ENCODE assay signal across 18 cellular contexts in the genomic region with DNA sequence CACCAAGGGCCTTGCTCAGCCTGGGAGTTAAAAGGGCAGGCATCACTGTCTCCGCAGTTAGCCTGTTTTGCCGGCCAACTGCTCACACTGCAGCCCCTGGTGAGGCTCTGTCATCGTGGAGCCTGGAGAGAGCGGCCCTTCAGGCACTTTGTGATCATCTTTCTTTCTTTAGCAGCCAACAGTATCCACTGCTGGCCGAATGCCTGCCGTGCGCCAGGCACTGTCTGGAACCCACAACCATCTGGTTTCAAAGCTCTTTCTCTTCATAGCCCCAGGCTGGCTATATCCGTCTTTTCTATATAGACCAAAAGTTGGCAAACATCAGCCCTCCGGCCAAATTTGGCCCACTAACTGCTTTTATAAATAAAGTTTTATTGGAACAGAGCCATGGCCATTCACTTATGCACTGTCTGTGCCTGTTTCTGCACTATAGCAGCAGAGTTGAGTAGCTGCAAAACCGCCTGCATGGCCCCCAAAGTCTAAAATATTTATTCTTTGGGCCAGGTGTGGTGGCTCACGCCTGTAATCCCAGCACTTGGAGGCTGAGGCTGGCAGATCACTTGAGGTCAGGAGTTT.
A peak's percentile ranks its signal among the peaks of the same experiment; 100 is the strongest.
DNase-seq lines count a peak whose midpoint lies in the region; TF ChIP-seq lines count a peak whose summit lies in the region.
"Had no signal": no experiment of that assay in that cellular context is flagged by ENCODE, and none has a peak within 500 bp of the region (broad histone marks: within the 10 kb centered on the region; RNA-seq: fewer than 3 reads in every experiment).

No MANE protein-coding gene starts in this region.

- H3K9me3 ChIP-seq in tibial artery, result no peaks in the 10 kb centered on the region
- H3K9me3 ChIP-seq: BLaER1 treated with 17β-estradiol and CSF1 and Interleukin-3, amounts not matched to agents 10 nM and 100 nM; SK-N-SH had no signal

- CTCF ChIA-PET in RWPE1 (lab: Yijun Ruan, JAX), result no interaction called here

- peaks cover 57 to 93% (median 76%) of the 10 kb centered on the region in 3 donors for H3K36me3 ChIP-seq in tibial artery

- no peaks in the 10 kb centered on the region for H3K27me3 ChIP-seq in tibial artery
- H3K27me3 ChIP-seq: BLaER1 treated with 17β-estradiol and CSF1 and Interleukin-3, amounts not matched to agents 10 nM and 100 nM had no signal

- peaks cover 0 to 3% (median under 1%) of the 10 kb centered on the region in 4 donors for H3K4me1 ChIP-seq in tibial artery

- intact Hi-C loops in tibial artery (cut with DNase I; ENCODE audit: low total_unique reads), result no loop called here

- DNase-seq in ELF-1 (ENCODE audit: low read depth, low spot score) (peak; percentile 65), NCI-H446 (lab: John Stamatoyannopoulos, UW) (peak; percentile 91 to 98), superior temporal gyrus (ENCODE audit: extremely low spot score) (peak; percentile 24), tibial artery (no peak), RWPE1 (ENCODE audit: low spot score) (no peak), cerebellar nuclear complex (lab: John Stamatoyannopoulos, UW) (no peak)
- DNase-seq: Calu3; CD8-positive, alpha-beta memory T cell; EL; H7; Kasumi-1; NCI-H187; NCI-H524; OCI-M1; SIG-M5; SK-N-SH had no signal

- TF ChIP-seq CTCF in tibial artery (IDR thresholded peaks at IDR 0.05) (no peak), RWPE1 (conservative IDR thresholded peaks at IDR 0.05; ENCODE audit: low read depth) (no peak)

- H3K4me3 ChIP-seq in tibial artery, result no peak overlapping the region
- H3K4me3 ChIP-seq: BLaER1 treated with 17β-estradiol and CSF1 and Interleukin-3, amounts not matched to agents 10 nM and 100 nM had no signal

- POLR2A ChIA-PET in RWPE1 (lab: Yijun Ruan, JAX; ENCODE audit: low non-redundant PET), result no interaction called here

- H3K27ac ChIP-seq in cingulate gyrus (ENCODE audit: low read depth, low read length) (peak overlapping the region; percentile 47), tibial artery (no peak overlapping the region), RWPE1 (no peak overlapping the region)
- H3K27ac ChIP-seq: BLaER1 treated with 17β-estradiol and CSF1 and Interleukin-3, amounts not matched to agents 10 nM and 100 nM had no signal

Comparison
In these comparisons a context has a peak if more than half of its experiments do, and no peak if none do; other contexts are left out.
1. DNase-seq: peak in ELF-1 (single experiment), NCI-H446 (2 of 2) and superior temporal gyrus (single experiment); none in tibial artery (0 of 2), RWPE1 (single experiment) and cerebellar nuclear complex (0 of 2).